In genomic region chr20:3681352-3681930, GRCh38 we compare ENCODE assay signal across 12 cellular contexts. TPM values are rescaled to one million over a fixed set of nuclear protein-coding genes. Genes with fewer than 3 reads are reported as not detected.
DNase-seq lines count a peak whose midpoint lies in the region; ATAC-seq and TF ChIP-seq lines count a peak whose summit lies in the region.
"Had no signal": no experiment of that assay in that cellular context is flagged by ENCODE, and none has a peak within 500 bp of the region (broad histone marks: within the 10 kb centered on the region; RNA-seq: fewer than 3 reads in every experiment).

No MANE protein-coding gene starts in this region.

- H3K36me3 Mint-ChIP-seq in stimulated activated naive B cell treated with anti-CD40 and anti-IgM and Interleukin-4, amounts not matched to agents 10 μg/mL and 1 μg/mL and 100 μg/mL, for 72 hours: no peaks in the 10 kb centered on the region

- H3K4me3 ChIP-seq in HUES6 (ENCODE audit: low read depth, low read length): peak overlapping the region; percentile 76
- H3K4me3 ChIP-seq in dorsolateral prefrontal cortex: peak overlapping the region in 57 of 59 donors; percentile 7 to 65 (median 46)
- H3K4me3 ChIP-seq in lung: peak overlapping the region; percentile 24

- peak overlapping the region; percentile 49 for H3K27ac Mint-ChIP-seq in stimulated activated naive B cell treated with anti-CD40 and anti-IgM and Interleukin-4, amounts not matched to agents 10 μg/mL and 1 μg/mL and 100 μg/mL, for 72 hours
- H3K27ac Mint-ChIP-seq: activated B cell treated with CpG ODN at 0.5 μM for 24 hours had no signal

- H3K9ac ChIP-seq in HUES6 (ENCODE audit: low read length): peak overlapping the region; percentile 63

- H3K36me3 ChIP-seq in HUES6 (ENCODE audit: control insufficient read depth, insufficient read depth, low read length) (no peaks in the 10 kb centered on the region), lung (ENCODE audit: control insufficient read depth in 2 of 2, insufficient read depth in 2 of 2, low read length in 2 of 2) (no peaks in the 10 kb centered on the region)

- no peak overlapping the region for H3K27ac ChIP-seq in HUES6 (ENCODE audit: low read depth, low read length)
- H3K27ac ChIP-seq in dorsolateral prefrontal cortex: peak overlapping the region in 29 of 59 donors; percentile 4 to 71 (median 37)
- H3K27ac ChIP-seq in lung (ENCODE audit: low read depth in 1 of 2, low read length in 1 of 2): peak overlapping the region in 1 of 2 donors; percentile 1

- DNase-seq in dorsolateral prefrontal cortex (no peak), lung (ENCODE audit: low spot score) (no peak), superior temporal gyrus (ENCODE audit: extremely low spot score) (no peak)
- DNase-seq in stimulated activated naive B cell treated with anti-CD40 and anti-IgM and Interleukin-4, amounts not matched to agents 10 μg/mL and 1 μg/mL and 100 μg/mL, for 72 hours: no peak
- DNase-seq: activated B cell treated with CpG ODN at 0.5 μM for 24 hours; activated effector memory CD4-positive, alpha-beta T cell treated with anti-CD3 and anti-CD28 coated beads, Interleukin-2, amount 50 U/mL, for 16 hours; HCEC 1CT had no signal

- no peaks in the 10 kb centered on the region for H3K9me3 Mint-ChIP-seq in stimulated activated naive B cell treated with anti-CD40 and anti-IgM and Interleukin-4, amounts not matched to agents 10 μg/mL and 1 μg/mL and 100 μg/mL, for 72 hours
- H3K9me3 Mint-ChIP-seq: activated B cell treated with CpG ODN at 0.5 μM for 24 hours had no signal

- peak overlapping the region; percentile 4 to 11 for H3K4me3 Mint-ChIP-seq in stimulated activated naive B cell treated with anti-CD40 and anti-IgM and Interleukin-4, amounts not matched to agents 10 μg/mL and 1 μg/mL and 100 μg/mL, for 72 hours
- H3K4me3 Mint-ChIP-seq: activated B cell treated with CpG ODN at 0.5 μM for 24 hours had no signal

- 15 to 20% methylated on average over 25 to 32 of the region's 32 CpGs for WGBS in lung, 2 donors

- ATAC-seq in lung (ENCODE audit: insufficient read depth, low FRiP score): no peak
- no peak for ATAC-seq in stimulated activated naive B cell treated with anti-CD40 and anti-IgM and Interleukin-4, amounts not matched to agents 10 μg/mL and 1 μg/mL and 100 μg/mL, for 72 hours (replicated peaks)
- no peak for ATAC-seq in HG02884 (IDR thresholded peaks at IDR 0.05; ENCODE audit: unreplicated experiment)
- no peak for ATAC-seq in HG03135 (IDR thresholded peaks at IDR 0.05; ENCODE audit: unreplicated experiment)
- no peak for ATAC-seq in GM21825 (IDR thresholded peaks at IDR 0.05; ENCODE audit: unreplicated experiment)

- TF ChIP-seq CTCF in dorsolateral prefrontal cortex (IDR thresholded peaks at IDR 0.05 in 54 of 56, conservative IDR thresholded peaks at IDR 0.05 in 2 of 56; ENCODE audit: low read depth in 1 of 56, partially characterized antibody in 56 of 56): no peak
- no peak for TF ChIP-seq CTCF in lung (IDR thresholded peaks at IDR 0.05; ENCODE audit: control extremely low read depth, extremely low read depth)

- intact Hi-C loops in dorsolateral prefrontal cortex (cut with DNase I): no loop called here

- no peaks in the 10 kb centered on the region for H3K9me3 ChIP-seq in HUES6 (ENCODE audit: control insufficient read depth, insufficient read depth, low read depth, low read length)
- H3K9me3 ChIP-seq in lung (ENCODE audit: control insufficient read depth in 2 of 2, insufficient read depth in 1 of 2, low read length in 1 of 2): no peaks in the 10 kb centered on the region

- H3K27me3 Mint-ChIP-seq in stimulated activated naive B cell treated with anti-CD40 and anti-IgM and Interleukin-4, amounts not matched to agents 10 μg/mL and 1 μg/mL and 100 μg/mL, for 72 hours: peaks cover 67 to 84% of the 10 kb centered on the region in 2 donors

- peaks cover 8 to 15% of the 10 kb centered on the region in 2 donors for H3K4me1 Mint-ChIP-seq in stimulated activated naive B cell treated with anti-CD40 and anti-IgM and Interleukin-4, amounts not matched to agents 10 μg/mL and 1 μg/mL and 100 μg/mL, for 72 hours

- H3K27me3 ChIP-seq in HUES6 (ENCODE audit: control insufficient read depth, insufficient read depth, low read length) (peaks cover 24% of the 10 kb centered on the region), dorsolateral prefrontal cortex (peaks cover 0 to 27% (median 11%) of the 10 kb centered on the region in 45 donors), lung (ENCODE audit: control insufficient read depth, insufficient read depth) (no peaks in the 10 kb centered on the region)

- H3K4me1 ChIP-seq in HUES6 (ENCODE audit: control insufficient read depth, insufficient read depth, low read length) (peaks cover 40% of the 10 kb centered on the region), lung (ENCODE audit: control insufficient read depth in 2 of 2, insufficient read depth in 2 of 2, low read length in 2 of 2) (peaks cover 2 to 6% of the 10 kb centered on the region in 2 donors)

RNA-seq across cellular contexts. Expression of gene ADAM33, which starts 0.4 kb away (rescaled TPM):
- total RNA-seq in dorsolateral prefrontal cortex (10 to 100 TPM in 51 of 120 experiments, 1 to 10 TPM in 69; 2.6 to 32.6 (median 8.5) TPM), lung (1 to 10 TPM; 6.6 to 9.6 TPM)
- polyA plus RNA-seq in lung: 10 to 100 TPM in 1 of 2 donors, 1 to 10 TPM in 1; 3.2 to 16.4 TPM
- total RNA-seq: activated B cell treated with CpG ODN at 0.5 μM for 24 hours had no signal

RNA-seq across cellular contexts. Expression of gene GFRA4, which starts 18.2 kb away (rescaled TPM):
- total RNA-seq in dorsolateral prefrontal cortex (under 1 TPM in 20 of 120 experiments, not detected in 100; 0.33 to 0.91 (median 0.53) TPM), lung (not detected)
- polyA plus RNA-seq in lung: not detected
- total RNA-seq: activated B cell treated with CpG ODN at 0.5 μM for 24 hours, lung microvascular endothelial cell had no signal

RNA-seq across cellular contexts. Expression of gene SIGLEC1, which starts 31.0 kb away (rescaled TPM):
- total RNA-seq in dorsolateral prefrontal cortex (10 to 100 TPM in 3 of 120 experiments, 1 to 10 TPM in 78, under 1 TPM in 39; 0.16 to 15.1 (median 1.2) TPM), lung (10 to 100 TPM in 1 of 2 donors, 1 to 10 TPM in 1; 3.7 to 34.2 TPM)
- polyA plus RNA-seq in lung: 10 to 100 TPM; 18.1 to 19.2 TPM
- total RNA-seq: activated B cell treated with CpG ODN at 0.5 μM for 24 hours, lung microvascular endothelial cell had no signal

RNA-seq across cellular contexts. Expression of gene HSPA12B, which starts 51.0 kb away (rescaled TPM):
- 10 to 100 TPM in 1 of 120 experiments, 1 to 10 TPM in 119; 1.5 to 11.0 (median 4.9) TPM for total RNA-seq in dorsolateral prefrontal cortex
- 10 to 100 TPM; 23.0 to 28.3 TPM for total RNA-seq in lung
- polyA plus RNA-seq in lung: 10 to 100 TPM; 11.4 to 16.8 TPM
- total RNA-seq: activated B cell treated with CpG ODN at 0.5 μM for 24 hours had no signal

Comparison
In these comparisons a context has a peak if more than half of its experiments do, and no peak if none do; other contexts are left out.
1. H3K4me3 ChIP-seq: peak in every context shown above with its lines; median percentile 76 in HUES6; 46 in dorsolateral prefrontal cortex; 24 in lung.